ENCODE assay signal across 12 cellular contexts in genomic region chr6:52776711-52777351, GRCh38. TPM values are rescaled to one million over a fixed set of nuclear protein-coding genes. Genes with fewer than 3 reads are reported as not detected.
"Had no signal": no experiment of that assay in that cellular context is flagged by ENCODE, and none has a peak within 500 bp of the region (broad histone marks: within the 10 kb centered on the region; RNA-seq: fewer than 3 reads in every experiment).

No MANE protein-coding gene starts in this region.

RNA-seq across cellular contexts. Expression of gene GSTA2, which starts 13.6 kb away (rescaled TPM):
- total RNA-seq: OCI-LY7; PC-3; PC-9; Right ventricle myocardium inferior; Right ventricle myocardium superior; RPMI7951; SJCRH30; SJSA1; T-cell; T-helper 1 cell treated with Interleukin-12 subunit alpha and Interleukin-12 subunit beta and Interleukin-4 antibody, amounts not matched to agents 30 ng/mL and 1 ng/mL, for 36 hours had no signal
- polyA plus RNA-seq: SK-N-SH had no signal

RNA-seq across cellular contexts. Expression of gene GSTA1, which starts 26.8 kb away (rescaled TPM):
- total RNA-seq: OCI-LY7; PC-3; PC-9; Right ventricle myocardium inferior; Right ventricle myocardium superior; SJCRH30; SK-MEL-5; T-helper 1 cell treated with Interleukin-12 subunit alpha and Interleukin-12 subunit beta and Interleukin-4 antibody, amounts not matched to agents 30 ng/mL and 1 ng/mL, for 36 hours had no signal
- polyA plus RNA-seq: SK-N-SH had no signal
